In genomic region chr4:120555058-120555457, GRCh38 we compare ENCODE assay signal across 19 cellular contexts.
DNase-seq lines count a peak whose midpoint lies in the region; ATAC-seq, FAIRE-seq and TF ChIP-seq lines count a peak whose summit lies in the region.
"Had no signal": no experiment of that assay in that cellular context is flagged by ENCODE, and none has a peak within 500 bp of the region (broad histone marks: within the 10 kb centered on the region; RNA-seq: fewer than 3 reads in every experiment).

No MANE protein-coding gene starts in this region.

- H3K4me1 ChIP-seq in psoas muscle = peaks cover 16% of the 10 kb centered on the region

- no peak overlapping the region for H3K27ac ChIP-seq in psoas muscle
- H3K27ac ChIP-seq: HL-60 had no signal

- ATAC-seq in psoas muscle (peak; percentile 59 to 84 (median 75)), GM18511 (IDR thresholded peaks at IDR 0.05; ENCODE audit: unreplicated experiment) (no peak)

- no peaks in the 10 kb centered on the region for H3K36me3 ChIP-seq in psoas muscle (ENCODE audit: insufficient read depth in 1 of 2, low read depth in 1 of 2)

- no peak for TF ChIP-seq CTCF in psoas muscle (IDR thresholded peaks at IDR 0.05)

- 11 to 15% (median 11%) methylated on average over 2 of the region's 2 CpGs for WGBS in psoas muscle, 3 donors

- H3K27me3 ChIP-seq in psoas muscle (ENCODE audit: insufficient read depth in 3 of 3, low read length in 2 of 3) = no peaks in the 10 kb centered on the region

- intact Hi-C loops in psoas muscle (cut with DNase I) = no loop called here

- peak; percentile 24 to 39 for DNase-seq in SHP77 (lab: John Stamatoyannopoulos, UW)
- DNase-seq in SHP77 treated with DMSO at 0.1 percent for 48 hours (lab: John Stamatoyannopoulos, UW) = no peak
- DNase-seq in LHCN-M2 (ENCODE audit: low read depth) = peak; percentile 17
- peak; percentile 82 for DNase-seq in NCI-H69 (lab: John Stamatoyannopoulos, UW)
- DNase-seq in psoas muscle = no peak
- DNase-seq in urothelium cell line (ENCODE audit: low spot score) = no peak
- DNase-seq in activated CD4-positive, CD25-positive, alpha-beta regulatory T cell treated with anti-CD3 and anti-CD28 coated beads, Interleukin-2, amount 50 U/mL, for 72 hours = no peak
- DNase-seq: AML-193, DMS153, HCEC 1CT, Kasumi-1, MV-4-11, NCI-H1694 treated with DMSO at 0.1 percent for 48 hours, NCI-H2171, RPMI8226, T-helper 9 cell had no signal

- H3K4me3 ChIP-seq in psoas muscle = peak overlapping the region; percentile 4

- FAIRE-seq in urothelium cell line (lab: Jason Lieb, UNC) = no peak
- FAIRE-seq: HTR-8/SVneo had no signal

- no peaks in the 10 kb centered on the region for H3K9me3 ChIP-seq in psoas muscle

Comparison
In these comparisons a context has a peak if more than half of its experiments do, and no peak if none do; other contexts are left out.
1. DNase-seq: peak in SHP77 (2 of 2), LHCN-M2 (single experiment) and NCI-H69 (single experiment); none in SHP77 treated with DMSO at 0.1 percent for 48 hours (single experiment), psoas muscle (0 of 2), urothelium cell line (single experiment) and activated CD4-positive, CD25-positive, alpha-beta regulatory T cell treated with anti-CD3 and anti-CD28 coated beads, Interleukin-2, amount 50 U/mL, for 72 hours (single experiment).